16 cellular contexts compared by ENCODE assay signal in the genomic region with DNA sequence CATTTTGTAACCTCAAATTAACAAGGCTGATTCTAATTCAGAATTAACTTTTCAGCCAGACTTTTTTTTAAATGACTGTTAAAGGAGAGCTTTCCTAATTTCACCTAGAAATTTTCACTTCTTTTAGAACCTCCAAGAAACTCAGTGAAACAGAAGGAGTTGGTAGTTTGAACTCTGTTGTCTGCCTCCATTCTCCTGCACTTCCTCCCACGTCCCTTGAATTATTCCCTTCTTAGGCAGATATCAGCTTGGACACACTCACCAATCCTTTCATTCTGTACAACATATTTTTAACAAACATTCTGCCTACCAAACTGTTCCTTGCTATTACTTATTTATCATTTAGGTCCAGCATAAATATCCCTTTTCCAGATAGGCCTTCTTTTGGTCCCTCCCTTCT.
"Had no signal": no experiment of that assay in that cellular context is flagged by ENCODE, and none has a peak within 500 bp of the region (broad histone marks: within the 10 kb centered on the region; RNA-seq: fewer than 3 reads in every experiment).

No MANE protein-coding gene starts in this region.

- ATAC-seq: SK-N-SH treated with all-trans-retinoic acid at 6 μM for 48 hours had no signal

- H3K4me1 Mint-ChIP-seq: brain, neural progenitor cell had no signal

- FAIRE-seq: endothelial cell of umbilical vein had no signal

- H3K4me3 ChIP-seq: coronary artery, esophagus squamous epithelium, neural progenitor cell, ovary, tibial nerve, uterus had no signal

- DNase-seq: activated CD4-positive, alpha-beta T cell treated with anti-CD3 and anti-CD28 coated beads for 48 hours; central memory CD4-positive, alpha-beta T cell; esophagus squamous epithelium; hippocampal formation; ovary; stimulated activated naive CD4-positive, alpha-beta T cell treated with Interleukin-2 at 50 U/mL for 16 hours; substantia nigra; T-helper 2 cell; uterus had no signal

- H3K9me3 Mint-ChIP-seq: brain, neural progenitor cell had no signal

- H3K27ac Mint-ChIP-seq: neural progenitor cell had no signal

- H3K9ac ChIP-seq: neural progenitor cell had no signal

- H3K4me3 Mint-ChIP-seq: activated naive CD8-positive, alpha-beta T cell; brain; neural progenitor cell had no signal

- H3K36me3 ChIP-seq: ovary, uterus had no signal

- H3K4me1 ChIP-seq: esophagus squamous epithelium, neural progenitor cell, tibial nerve, uterus had no signal

- H3K27ac ChIP-seq: coronary artery, esophagus squamous epithelium, neural progenitor cell, ovary, tibial nerve, uterus had no signal

- H3K27me3 Mint-ChIP-seq: activated naive CD8-positive, alpha-beta T cell; brain had no signal

- H3K9me3 ChIP-seq: esophagus squamous epithelium, ovary, tibial nerve, uterus had no signal
